Comparison of ENCODE assay signal across 19 cellular contexts in the genomic region with DNA sequence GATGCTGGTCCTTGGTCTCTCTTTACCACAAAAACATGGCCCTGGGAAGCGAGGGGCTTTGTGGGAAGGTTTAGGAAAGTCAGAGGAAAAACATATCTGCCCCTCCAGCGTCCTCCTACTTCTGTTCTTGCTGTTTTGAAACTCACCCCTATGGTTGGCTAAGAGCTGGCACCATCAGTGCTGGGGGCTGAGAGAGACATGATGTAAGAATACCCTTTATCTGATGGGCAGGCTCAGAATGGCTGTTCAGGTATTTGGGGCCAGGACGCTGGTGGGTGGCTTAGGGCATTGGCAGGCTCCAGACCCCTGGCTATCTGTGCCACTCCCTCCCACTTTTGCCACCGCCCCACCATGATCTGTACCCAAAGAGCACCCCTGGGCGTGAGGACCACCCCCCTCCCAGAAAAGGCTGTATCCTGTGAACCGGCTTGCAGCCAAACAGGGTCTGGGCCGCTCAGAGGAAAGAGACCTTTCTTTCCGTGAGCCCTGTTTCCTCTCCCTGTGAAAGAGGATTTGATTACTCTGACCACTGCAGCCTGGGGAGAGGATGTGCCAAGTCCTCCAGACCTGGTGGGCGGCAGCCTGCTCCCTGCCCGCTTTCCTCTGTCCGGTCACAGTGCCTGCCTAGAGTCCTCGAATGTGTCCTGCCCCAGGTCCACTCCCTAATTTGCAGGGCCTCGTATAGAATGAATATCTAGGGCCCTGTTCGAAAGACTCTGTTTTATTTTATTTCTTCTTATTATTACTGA.
DNase-seq lines count a peak whose midpoint lies in the region; ATAC-seq, FAIRE-seq and TF ChIP-seq lines count a peak whose summit lies in the region.
"Had no signal": no experiment of that assay in that cellular context is flagged by ENCODE, and none has a peak within 500 bp of the region (broad histone marks: within the 10 kb centered on the region; RNA-seq: fewer than 3 reads in every experiment).

No MANE protein-coding gene starts in this region.

- dilution Hi-C loops in IMR-90 (cut with HindIII; ENCODE audit: low sequenced_read_pairs, unreplicated experiment) = no loop called here

- H3K4ac ChIP-seq in IMR-90 (ENCODE audit: low read depth, low read length) (no peak overlapping the region), trophoblast cell (ENCODE audit: low read depth, low read length) (no peak overlapping the region)

- DNase-seq in IMR-90 = no peak
- peak; percentile 72 for DNase-seq in adipocyte (ENCODE audit: low read depth)
- DNase-seq in hepatocyte (ENCODE audit: low spot score) = peak; percentile 38
- DNase-seq in trophoblast cell = peak; percentile 86 to 95
- no peak for DNase-seq in kidney
- no peak for DNase-seq in sigmoid colon
- DNase-seq: ACHN, AML-193, COR-L47, DMS153, H7, MV-4-11, NCI-H1436, NCI-H2029, NCI-H2171, NCI-H446 treated with DMSO at 0.1 percent for 48 hours, SJCRH30 had no signal

- no peaks in the 10 kb centered on the region for H4K20me1 ChIP-seq in IMR-90 (ENCODE audit: insufficient read depth, low read length)
- no peaks in the 10 kb centered on the region for H4K20me1 ChIP-seq in hepatocyte (ENCODE audit: insufficient read depth, poor library complexity, severe bottlenecking)

- H3K14ac ChIP-seq in IMR-90 (replicated peaks; ENCODE audit: low read depth, low read length) = no peak overlapping the region
- H3K14ac ChIP-seq in trophoblast cell (ENCODE audit: low read length) = no peak overlapping the region

- H3K18ac ChIP-seq in IMR-90 (ENCODE audit: low read depth, low read length) (no peak overlapping the region), trophoblast cell (ENCODE audit: low read length) (no peak overlapping the region)

- in situ Hi-C loops in IMR-90 (cut with MboI; ENCODE audit: low sequenced_read_pairs) = no loop called here

- H3K79me2 ChIP-seq in hepatocyte (no peaks in the 10 kb centered on the region), trophoblast cell (ENCODE audit: control insufficient read depth, insufficient read depth, low read length, poor library complexity) (peaks cover 1% of the 10 kb centered on the region)

- H3K9me3 ChIP-seq in IMR-90 (ENCODE audit: control insufficient read depth, insufficient read depth, low read length) = 0 out of 2 replicates have a peak, but pooled peaks cover 2% of the 10 kb centered on the region
- H3K9me3 ChIP-seq in adipocyte (ENCODE audit: control insufficient read depth, low read length) = no peaks in the 10 kb centered on the region
- H3K9me3 ChIP-seq in hepatocyte (ENCODE audit: low read depth) = no peaks in the 10 kb centered on the region
- H3K9me3 ChIP-seq in trophoblast cell (ENCODE audit: insufficient read depth, low read depth, low read length) = peaks cover 2% of the 10 kb centered on the region
- H3K9me3 ChIP-seq in kidney (ENCODE audit: control insufficient read depth in 1 of 2, low read length in 2 of 2) = no peaks in the 10 kb centered on the region
- no peaks in the 10 kb centered on the region for H3K9me3 ChIP-seq in sigmoid colon
- H3K9me3 ChIP-seq: SJCRH30 had no signal

- no peak overlapping the region for H2BK5ac ChIP-seq in IMR-90 (ENCODE audit: low read depth, low read length, poor library complexity, severe bottlenecking)
- H2BK5ac ChIP-seq in trophoblast cell (ENCODE audit: low read depth, low read length, poor library complexity) = no peak overlapping the region

- H3K36me3 ChIP-seq in IMR-90 (ENCODE audit: control insufficient read depth, insufficient read depth, low read length) (no peaks in the 10 kb centered on the region), adipocyte (ENCODE audit: control insufficient read depth, insufficient read depth, low read length, severe bottlenecking) (no peaks in the 10 kb centered on the region), hepatocyte (replicated peaks; ENCODE audit: insufficient read depth, low read depth) (no peaks in the 10 kb centered on the region), trophoblast cell (ENCODE audit: control insufficient read depth in 1 of 2, insufficient read depth in 2 of 2, low read length in 2 of 2) (no peaks in the 10 kb centered on the region), kidney (ENCODE audit: control insufficient read depth in 1 of 2, insufficient read depth in 2 of 2, low read length in 2 of 2) (no peaks in the 10 kb centered on the region), sigmoid colon (no peaks in the 10 kb centered on the region)
- H3K36me3 ChIP-seq: SJCRH30 had no signal

- H4K5ac ChIP-seq in IMR-90 (ENCODE audit: low read depth, low read length) = no peak overlapping the region

- no peaks in the 10 kb centered on the region for H3K9me2 ChIP-seq in hepatocyte (replicated peaks; ENCODE audit: insufficient read depth)

- H3K23ac ChIP-seq in IMR-90 (ENCODE audit: low read depth, low read length) = no peak overlapping the region
- H3K23ac ChIP-seq in trophoblast cell (ENCODE audit: low read length) = no peak overlapping the region

- H3K4me2 ChIP-seq in IMR-90 (ENCODE audit: low read depth, low read length) (no peak overlapping the region), hepatocyte (no peak overlapping the region), trophoblast cell (ENCODE audit: low read length) (no peak overlapping the region)

- H3K9ac ChIP-seq in IMR-90 (ENCODE audit: low read depth, low read length) = no peak overlapping the region
- no peak overlapping the region for H3K9ac ChIP-seq in adipocyte (ENCODE audit: low read length)
- H3K9ac ChIP-seq in trophoblast cell (ENCODE audit: low read length) = no peak overlapping the region
- H3K9ac ChIP-seq in kidney (ENCODE audit: low read length in 2 of 2) = no peak overlapping the region

- H2AFZ ChIP-seq in IMR-90 (replicated peaks; ENCODE audit: low read length, poor library complexity) (no peak overlapping the region), hepatocyte (no peak overlapping the region), trophoblast cell (ENCODE audit: insufficient read depth, low read length, poor library complexity) (no peak overlapping the region)

- H3K4me3 ChIP-seq in IMR-90 (ENCODE audit: insufficient read depth, low read depth, low read length) = no peak overlapping the region
- no peak overlapping the region for H3K4me3 ChIP-seq in adipocyte (ENCODE audit: low read length)
- no peak overlapping the region for H3K4me3 ChIP-seq in hepatocyte
- no peak overlapping the region for H3K4me3 ChIP-seq in trophoblast cell (ENCODE audit: low read depth, low read length)
- no peak overlapping the region for H3K4me3 ChIP-seq in kidney (ENCODE audit: low read length in 2 of 2)
- no peak overlapping the region for H3K4me3 ChIP-seq in sigmoid colon
- H3K4me3 ChIP-seq: SJCRH30 had no signal

- H2BK12ac ChIP-seq in trophoblast cell (ENCODE audit: low read length) = peak overlapping the region; percentile 9

- intact Hi-C loops in IMR-90 (cut with micrococcal nuclease) (no loop called here), kidney (cut with DNase I) (no loop called here), sigmoid colon (cut with DNase I) (no loop called here)

- H3K27me3 ChIP-seq in IMR-90 (ENCODE audit: control insufficient read depth, insufficient read depth, low read length) (peaks cover 15% of the 10 kb centered on the region), adipocyte (replicated peaks; ENCODE audit: control insufficient read depth, insufficient read depth, low read length) (peaks cover 41% of the 10 kb centered on the region), hepatocyte (no peaks in the 10 kb centered on the region), trophoblast cell (ENCODE audit: insufficient read depth, low read length) (no peaks in the 10 kb centered on the region), sigmoid colon (no peaks in the 10 kb centered on the region)

- no peak overlapping the region for H3K56ac ChIP-seq in IMR-90 (ENCODE audit: extremely low read depth, insufficient read depth, low read length)

- FAIRE-seq in kidney (lab: Jason Lieb, UNC) = no peak

- TF ChIP-seq POLR2A in IMR-90 (IDR thresholded peaks at IDR 0.05; ENCODE audit: low read depth, low read length) = no peak
- TF ChIP-seq POLR2A in sigmoid colon (IDR thresholded peaks at IDR 0.05) = no peak

- H3K4me1 ChIP-seq in IMR-90 (ENCODE audit: control insufficient read depth, insufficient read depth, low read length) (peaks cover 16% of the 10 kb centered on the region), adipocyte (ENCODE audit: control insufficient read depth, insufficient read depth, low read length) (no peaks in the 10 kb centered on the region), hepatocyte (ENCODE audit: insufficient read depth) (peaks cover 9% of the 10 kb centered on the region), trophoblast cell (ENCODE audit: control insufficient read depth in 1 of 2, insufficient read depth in 2 of 2, low read length in 2 of 2) (peaks cover 13 to 15% of the 10 kb centered on the region in 2 experiments), kidney (ENCODE audit: control insufficient read depth in 1 of 2, insufficient read depth in 1 of 2, low read depth in 1 of 2, low read length in 2 of 2) (peaks cover 0 to 2% of the 10 kb centered on the region in 2 donors), sigmoid colon (no peaks in the 10 kb centered on the region)

- H2BK15ac ChIP-seq in IMR-90 (ENCODE audit: low read depth, low read length) = no peak overlapping the region

- no peak overlapping the region for H4K91ac ChIP-seq in IMR-90 (ENCODE audit: insufficient read depth, low read depth, low read length)
- no peak overlapping the region for H4K91ac ChIP-seq in trophoblast cell (ENCODE audit: low read depth, low read length)

- ATAC-seq in IMR-90 (ENCODE audit: low read depth) (no peak), GM18867 (IDR thresholded peaks at IDR 0.05; ENCODE audit: unreplicated experiment) (no peak)

- WGBS in IMR-90 (ENCODE audit: extremely low coverage in 2 of 2, insufficient read length in 1 of 2), 2 experiments = 73% methylated on average over 4 of the region's 14 CpGs; no CpG with 5 or more reads in 1 of the 2 experiments
- WGBS in hepatocyte (ENCODE audit: low lambda C conversion rate, missing lambda C conversion rate) = 85% methylated on average over 14 of the region's 14 CpGs
- no CpG with 5 or more reads among the region's 14 CpGs for WGBS in trophoblast cell (ENCODE audit: extremely low coverage, insufficient coverage, insufficient read length)
- WGBS in sigmoid colon, 2 donors = 81 to 87% methylated on average over 14 of the region's 14 CpGs

- H2BK20ac ChIP-seq in IMR-90 (ENCODE audit: low read depth, low read length) = no peak overlapping the region

- no TSS peak for BruUV-seq in IMR-90 (replicated peaks; lab: Mats Ljungman, UMichigan)

- H2AK9ac ChIP-seq in IMR-90 (replicated peaks; ENCODE audit: low read depth, low read length, poor library complexity) = no peak overlapping the region

- no peak for TF ChIP-seq EP300 in sigmoid colon (IDR thresholded peaks at IDR 0.05)

- CTCF ChIA-PET in IMR-90 (lab: Yijun Ruan, JAX) = no interaction called here

- no peak for TF ChIP-seq RAD21 in IMR-90 (IDR thresholded peaks at IDR 0.05; ENCODE audit: low read length)

- no peak overlapping the region for H4K12ac ChIP-seq in trophoblast cell (ENCODE audit: low read depth, low read length)

- H4K8ac ChIP-seq in IMR-90 (ENCODE audit: low read depth in 2 of 2, low read length in 2 of 2) (no peak overlapping the region), trophoblast cell (ENCODE audit: low read depth, low read length) (no peak overlapping the region)

- H2BK120ac ChIP-seq in IMR-90 (ENCODE audit: low read depth, low read length) = no peak overlapping the region
- H2BK120ac ChIP-seq in trophoblast cell (ENCODE audit: insufficient read depth, low read length, poor library complexity) = peak overlapping the region; percentile 41

- H2AK5ac ChIP-seq in IMR-90 (ENCODE audit: low read depth, low read length) = no peak overlapping the region
- no peak overlapping the region for H2AK5ac ChIP-seq in trophoblast cell (ENCODE audit: low read length)

- H3K79me1 ChIP-seq in IMR-90 (ENCODE audit: low read depth in 1 of 2, low read length in 2 of 2) = no peaks in the 10 kb centered on the region
- peaks cover 8% of the 10 kb centered on the region for H3K79me1 ChIP-seq in trophoblast cell (ENCODE audit: low read length)

- POLR2A ChIA-PET in IMR-90 (lab: Charles Lee; ENCODE audit: unreplicated experiment) = no interaction called here

- peaks cover 8% of the 10 kb centered on the region; the same call in 1 of the 2 replicates for H3K9me1 ChIP-seq in IMR-90 (ENCODE audit: insufficient read depth, low read length)

- TF ChIP-seq CTCF in IMR-90 (conservative IDR thresholded peaks at IDR 0.05; ENCODE audit: low read depth, low read length) = no peak
- no peak for TF ChIP-seq CTCF in hepatocyte (IDR thresholded peaks at IDR 0.05; ENCODE audit: poor library complexity)
- no peak for TF ChIP-seq CTCF in kidney (IDR thresholded peaks at IDR 0.05; ENCODE audit: borderline replicate concordance, extremely low read depth, insufficient read depth)
- no peak for TF ChIP-seq CTCF in sigmoid colon (IDR thresholded peaks at IDR 0.05)

- no peak overlapping the region for H3K27ac ChIP-seq in IMR-90 (ENCODE audit: insufficient read depth, low read length)
- H3K27ac ChIP-seq in hepatocyte = no peak overlapping the region
- no peak overlapping the region for H3K27ac ChIP-seq in trophoblast cell (ENCODE audit: low read depth, low read length)
- no peak overlapping the region for H3K27ac ChIP-seq in kidney (ENCODE audit: low read depth in 2 of 2, low read length in 2 of 2)
- H3K27ac ChIP-seq in sigmoid colon = no peak overlapping the region
- H3K27ac ChIP-seq: RWPE1, SJCRH30 had no signal

Comparison
In these comparisons a context has a peak if more than half of its experiments do, and no peak if none do; other contexts are left out.
1. DNase-seq: peak in adipocyte (single experiment), hepatocyte (single experiment) and trophoblast cell (2 of 2); none in IMR-90 (single experiment), kidney (single experiment) and sigmoid colon (single experiment).